Comparison of ENCODE assay signal across 2 cellular contexts in the genomic region with DNA sequence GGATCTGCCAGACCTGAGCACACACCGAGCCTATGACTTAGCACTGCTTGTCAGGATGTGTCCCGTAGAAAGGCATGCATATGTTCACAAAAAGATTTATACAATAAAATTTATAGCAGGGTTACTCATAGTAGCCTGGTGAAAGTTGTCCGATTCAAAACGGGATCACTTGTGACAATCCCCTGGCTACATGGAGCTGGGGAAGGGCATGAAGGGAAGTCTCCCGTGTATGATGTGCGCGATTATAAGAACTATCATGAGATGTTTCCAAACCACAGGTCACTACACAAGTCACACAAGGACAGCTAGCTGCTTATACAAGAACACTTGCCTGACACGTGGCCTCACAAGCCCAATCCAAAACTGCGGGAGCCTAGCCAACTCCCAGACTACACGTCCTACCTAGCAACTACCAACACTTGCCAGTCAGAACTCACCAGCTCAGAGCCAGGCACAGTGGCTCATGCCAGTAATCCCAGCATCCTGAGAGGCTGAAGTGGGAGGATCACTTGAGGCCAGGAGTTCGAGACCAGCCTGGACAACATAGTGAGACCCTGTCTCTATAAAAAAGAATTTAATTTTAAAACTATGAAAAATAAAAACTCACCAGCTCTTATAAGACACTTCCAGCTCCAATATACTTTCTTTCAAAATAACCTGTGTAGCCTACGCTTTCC.
TF ChIP-seq lines count a peak whose summit lies in the region.

No MANE protein-coding gene starts in this region.

TF ChIP-seq in SK-N-SH treated with all-trans-retinoic acid at 6 μM for 48 hours, 23 proteins besides CTCF, POLR2A, EP300 and RAD21:
- TF ChIP-seq ZC3H10 (CRISPR knock-in tag; IDR thresholded peaks at IDR 0.05) (no peak), ZNF565 (CRISPR knock-in tag; conservative IDR thresholded peaks at IDR 0.05; ENCODE audit: low read depth) (no peak), GLIS3 (CRISPR knock-in tag; IDR thresholded peaks at IDR 0.05) (no peak), SNAI2 (CRISPR knock-in tag; IDR thresholded peaks at IDR 0.05) (no peak)

TF ChIP-seq in GM23338, 12 proteins besides CTCF, POLR2A, EP300 and RAD21:
- TF ChIP-seq STAT1 (IDR thresholded peaks at IDR 0.05; ENCODE audit: unreplicated experiment), result no peak
- TF ChIP-seq POLR2AphosphoS5 (IDR thresholded peaks at IDR 0.05; ENCODE audit: low read depth), result no peak
- no peak for TF ChIP-seq ZNF114 (CRISPR knock-in tag; IDR thresholded peaks at IDR 0.05)
- TF ChIP-seq CREB1 (CRISPR knock-in tag; IDR thresholded peaks at IDR 0.05; ENCODE audit: low read depth), result no peak
- TF ChIP-seq EZH2phosphoT487 (IDR thresholded peaks at IDR 0.05; ENCODE audit: unreplicated experiment), result no peak
- TF ChIP-seq EZH2 (IDR thresholded peaks at IDR 0.05; ENCODE audit: low read depth, unreplicated experiment), result no peak
- no peak for TF ChIP-seq ETS1 (IDR thresholded peaks at IDR 0.05)
- TF ChIP-seq ZNF331 (CRISPR knock-in tag; IDR thresholded peaks at IDR 0.05; ENCODE audit: low read depth), result no peak
- TF ChIP-seq NANOG (IDR thresholded peaks at IDR 0.05; ENCODE audit: borderline replicate concordance), result no peak
- TF ChIP-seq JUNB (IDR thresholded peaks at IDR 0.05; ENCODE audit: unreplicated experiment), result no peak
- TF ChIP-seq ZNF462 (CRISPR knock-in tag; IDR thresholded peaks at IDR 0.05), result no peak
- TF ChIP-seq REST (IDR thresholded peaks at IDR 0.05; ENCODE audit: unreplicated experiment), result no peak
